Comparison of ENCODE assay signal across 18 cellular contexts in genomic region chr7:46279290-46279689, GRCh38.
DNase-seq lines count a peak whose midpoint lies in the region; FAIRE-seq and TF ChIP-seq lines count a peak whose summit lies in the region.
"Had no signal": no experiment of that assay in that cellular context is flagged by ENCODE, and none has a peak within 500 bp of the region (broad histone marks: within the 10 kb centered on the region; RNA-seq: fewer than 3 reads in every experiment).

No MANE protein-coding gene starts in this region.

- H2AFZ ChIP-seq in hepatocyte, result no peak overlapping the region

- H4K20me1 ChIP-seq in hepatocyte (ENCODE audit: insufficient read depth, poor library complexity, severe bottlenecking), result no peaks in the 10 kb centered on the region

- H3K4me1 ChIP-seq in hepatocyte (ENCODE audit: insufficient read depth), result no peaks in the 10 kb centered on the region

- H3K9me2 ChIP-seq in hepatocyte (replicated peaks; ENCODE audit: insufficient read depth), result no peaks in the 10 kb centered on the region

- TF ChIP-seq CTCF in BJ (IDR thresholded peaks at IDR 0.05; ENCODE audit: insufficient read depth, low read depth, low read length) (no peak), hepatocyte (IDR thresholded peaks at IDR 0.05; ENCODE audit: poor library complexity) (no peak), progenitor cell of endocrine pancreas (IDR thresholded peaks at IDR 0.05; ENCODE audit: unreplicated experiment) (no peak)

- H3K27ac Mint-ChIP-seq in progenitor cell of endocrine pancreas, result no peak overlapping the region
- H3K27ac Mint-ChIP-seq: CD4-positive, alpha-beta T cell; HFFc6 had no signal

- no peak overlapping the region for H3K4me2 ChIP-seq in hepatocyte

- H3K27me3 Mint-ChIP-seq in progenitor cell of endocrine pancreas, result no peaks in the 10 kb centered on the region
- H3K27me3 Mint-ChIP-seq: CD4-positive, alpha-beta T cell had no signal

- peaks cover 23% of the 10 kb centered on the region for H3K4me1 Mint-ChIP-seq in progenitor cell of endocrine pancreas (ENCODE audit: low read depth)

- H3K4me3 Mint-ChIP-seq in progenitor cell of endocrine pancreas (ENCODE audit: low read depth), result no peak overlapping the region
- H3K4me3 Mint-ChIP-seq: CD4-positive, alpha-beta T cell; HFFc6 had no signal

- no peaks in the 10 kb centered on the region for H3K9me3 ChIP-seq in hepatocyte (ENCODE audit: low read depth)

- H3K36me3 ChIP-seq in BJ (ENCODE audit: control insufficient read depth, insufficient read depth, low read length) (no peaks in the 10 kb centered on the region), hepatocyte (replicated peaks; ENCODE audit: insufficient read depth, low read depth) (no peaks in the 10 kb centered on the region)

- FAIRE-seq in RCC 7860 (lab: Jason Lieb, UNC), result peak; percentile 95
- FAIRE-seq: D721Med, GM19239 had no signal

- H3K79me2 ChIP-seq in hepatocyte, result no peaks in the 10 kb centered on the region

- H3K36me3 Mint-ChIP-seq in progenitor cell of endocrine pancreas (ENCODE audit: insufficient read depth), result no peaks in the 10 kb centered on the region

- H3K27me3 ChIP-seq in BJ (ENCODE audit: control insufficient read depth, insufficient read depth, low read length) (no peaks in the 10 kb centered on the region), hepatocyte (no peaks in the 10 kb centered on the region)

- 50% methylated on average over 2 of the region's 2 CpGs for WGBS in hepatocyte (ENCODE audit: low lambda C conversion rate, missing lambda C conversion rate)

- POLR2A ChIA-PET in BJ (lab: Charles Lee), result interaction anchor here (0.6 kb wide), 1 partner anchor 34 kb away, joined by 5 read pairs; no protein-coding TSS in a partner anchor

- peaks cover 3% of the 10 kb centered on the region for H3K9me3 Mint-ChIP-seq in progenitor cell of endocrine pancreas (ENCODE audit: low read depth)
- H3K9me3 Mint-ChIP-seq: HFFc6 had no signal

- CTCF ChIA-PET in BJ (lab: Yijun Ruan, JAX), result interaction anchor here (0.6 kb wide), 1 partner anchor 19 kb away, joined by 3 read pairs; no protein-coding TSS in a partner anchor

- H3K27ac ChIP-seq in hepatocyte, result no peak overlapping the region
- H3K27ac ChIP-seq: HL-60 had no signal

- DNase-seq in BJ (ENCODE audit: low read depth) (peak; percentile 36), RCC 7860 (ENCODE audit: low spot score) (peak; percentile 53), kidney tubule cell (ENCODE audit: low spot score) (peak; percentile 93), renal cortical epithelial cell (ENCODE audit: low read depth) (peak; percentile 86), activated gamma-delta T cell treated with Interleukin-2 at 50 U/mL for 16 hours (no peak), hepatocyte (ENCODE audit: low spot score) (no peak), DMS153 (lab: John Stamatoyannopoulos, UW) (no peak), progenitor cell of endocrine pancreas (ENCODE audit: low spot score, unreplicated experiment) (no peak)
- DNase-seq: 8988T; C1 segment of cervical spinal cord; CD4-positive, alpha-beta T cell; DND-41; GF-D8; HCEC 1CT; HFFc6 had no signal

- H3K4me3 ChIP-seq in BJ (ENCODE audit: low read depth, low read length) (no peak overlapping the region), hepatocyte (no peak overlapping the region)

Comparison
In these comparisons a context has a peak if more than half of its experiments do, and no peak if none do; other contexts are left out.
1. DNase-seq: peak in BJ (single experiment), RCC 7860 (single experiment), kidney tubule cell (single experiment) and renal cortical epithelial cell (single experiment); none in activated gamma-delta T cell treated with Interleukin-2 at 50 U/mL for 16 hours (single experiment), hepatocyte (single experiment), DMS153 (single experiment) and progenitor cell of endocrine pancreas (single experiment).